In genomic region chr6:4732691-4733315, GRCh38 we compare ENCODE assay signal across 9 cellular contexts. TPM values are rescaled to one million over a fixed set of nuclear protein-coding genes. Genes with fewer than 3 reads are reported as not detected.
DNase-seq lines count a peak whose midpoint lies in the region; ATAC-seq and TF ChIP-seq lines count a peak whose summit lies in the region.
"Had no signal": no experiment of that assay in that cellular context is flagged by ENCODE, and none has a peak within 500 bp of the region (broad histone marks: within the 10 kb centered on the region; RNA-seq: fewer than 3 reads in every experiment).

No MANE protein-coding gene starts in this region.

- H3K27me3 ChIP-seq in thyroid gland: no peaks in the 10 kb centered on the region

- no peak for TF ChIP-seq CTCF in thyroid gland (IDR thresholded peaks at IDR 0.05)

- intact Hi-C loops in thyroid gland (cut with DNase I): no loop called here

- H3K9me3 ChIP-seq in thyroid gland: no peaks in the 10 kb centered on the region
- H3K9me3 ChIP-seq: Caco-2 had no signal

- no peak overlapping the region for H3K4me3 ChIP-seq in thyroid gland (replicated peaks in 1 of 3)

- H3K4me1 ChIP-seq in thyroid gland: peaks cover 0 to 4% of the 10 kb centered on the region in 2 donors

- no peak overlapping the region for H3K27ac ChIP-seq in thyroid gland

- no peaks in the 10 kb centered on the region for H3K36me3 ChIP-seq in thyroid gland

- ATAC-seq in HG02884 (IDR thresholded peaks at IDR 0.05; ENCODE audit: unreplicated experiment) (no peak), GM18873 (IDR thresholded peaks at IDR 0.05; ENCODE audit: low FRiP score, unreplicated experiment) (no peak)

- 22 to 28% methylated on average over 9 to 10 of the region's 10 CpGs for WGBS in thyroid gland, 2 donors

- TF ChIP-seq POLR2A in thyroid gland (IDR thresholded peaks at IDR 0.05): no peak

- DNase-seq in NCI-H345 (lab: John Stamatoyannopoulos, UW) (peak; percentile 16), NCI-H345 treated with DMSO at 0.1 percent for 48 hours (lab: John Stamatoyannopoulos, UW; ENCODE audit: unreplicated experiment) (no peak), astrocyte of the hippocampus (ENCODE audit: low read depth, low spot score) (peak; percentile 93), iris pigment epithelial cell (ENCODE audit: low read depth) (peak; percentile 93), thyroid gland (peak; percentile 60 to 75)
- no peak for DNase-seq in stimulated activated CD4-positive, alpha-beta T cell treated with anti-CD3 and anti-CD28 coated beads, Interleukin-12 subunit alpha, Interleukin-12 subunit beta, amount 100 ng/mL, for 4 hours

RNA-seq across cellular contexts. Expression of gene CDYL, which starts 43.4 kb away (rescaled TPM):
- 10 to 100 TPM; 22.6 to 61.4 (median 43.7) TPM for total RNA-seq in thyroid gland

Comparison
In these comparisons a context has a peak if more than half of its experiments do, and no peak if none do; other contexts are left out.
1. DNase-seq: peak in NCI-H345 (single experiment), astrocyte of the hippocampus (single experiment), iris pigment epithelial cell (single experiment) and thyroid gland (2 of 2); none in NCI-H345 treated with DMSO at 0.1 percent for 48 hours (single experiment) and stimulated activated CD4-positive, alpha-beta T cell treated with anti-CD3 and anti-CD28 coated beads, Interleukin-12 subunit alpha, Interleukin-12 subunit beta, amount 100 ng/mL, for 4 hours (single experiment).